Comparison of ENCODE assay signal across 7 cellular contexts in genomic region chr16:3059723-3060242, GRCh38. TPM values are rescaled to one million over a fixed set of nuclear protein-coding genes. Genes with fewer than 3 reads are reported as not detected.
DNase-seq lines count a peak whose midpoint lies in the region; ATAC-seq lines count a peak whose summit lies in the region.

No MANE protein-coding gene starts in this region.

- H3K9me3 ChIP-seq in iPS-20b (ENCODE audit: insufficient read depth, low read depth, low read length) (no peaks in the 10 kb centered on the region), stomach smooth muscle (ENCODE audit: control insufficient read depth in 2 of 2, low read length in 2 of 2) (no peaks in the 10 kb centered on the region)

- H3K27me3 ChIP-seq in iPS-20b (ENCODE audit: insufficient read depth, low read length) (peaks cover 27% of the 10 kb centered on the region), stomach smooth muscle (ENCODE audit: control insufficient read depth in 1 of 2, insufficient read depth in 2 of 2, low read length in 2 of 2) (peaks cover 0 to 7% of the 10 kb centered on the region in 2 donors)

- H3K4me1 ChIP-seq in iPS-20b (ENCODE audit: insufficient read depth, low read length) (0 out of 2 replicates have a peak, but pooled peaks cover 4% of the 10 kb centered on the region), stomach smooth muscle (ENCODE audit: control insufficient read depth, insufficient read depth, low read length) (peaks cover 19% of the 10 kb centered on the region)

- H3K27ac Mint-ChIP-seq in activated T-helper 1 cell treated with anti-CD3 and anti-CD28 coated beads, Interleukin-12 subunit alpha, Interleukin-12 subunit beta, Interleukin-2, Interleukin-4 antibody, amounts not matched to agents 30 ng/mL and 10 ng/mL and 1 ng/mL, durations not matched to agents 14 hours and 24 hours and 36 hours, result peak overlapping the region; percentile 93

- peaks cover 7% of the 10 kb centered on the region for H3K9me3 Mint-ChIP-seq in activated T-helper 1 cell treated with anti-CD3 and anti-CD28 coated beads, Interleukin-12 subunit alpha, Interleukin-12 subunit beta, Interleukin-2, Interleukin-4 antibody, amounts not matched to agents 30 ng/mL and 10 ng/mL and 1 ng/mL, durations not matched to agents 14 hours and 24 hours and 36 hours

- H3K4me3 ChIP-seq in iPS-20b (ENCODE audit: low read length), result peak overlapping the region; percentile 61; the same call in 1 of the 2 replicates
- H3K4me3 ChIP-seq in stomach smooth muscle (ENCODE audit: low read length in 2 of 2), result peak overlapping the region; percentile 75 to 78

- H3K36me3 ChIP-seq in iPS-20b (ENCODE audit: insufficient read depth, low read depth, low read length) (no peaks in the 10 kb centered on the region), stomach smooth muscle (ENCODE audit: control insufficient read depth in 2 of 2, insufficient read depth in 2 of 2, low read length in 2 of 2) (no peaks in the 10 kb centered on the region)

- H3K27ac ChIP-seq in iPS-20b (ENCODE audit: low read length) (peak overlapping the region; percentile 49), stomach smooth muscle (ENCODE audit: low read length) (peak overlapping the region; percentile 41)

- peak overlapping the region; percentile 51; the same call in 1 of the 2 replicates for H3K9ac ChIP-seq in iPS-20b (ENCODE audit: low read depth, low read length)
- peak overlapping the region; percentile 60 to 72 for H3K9ac ChIP-seq in stomach smooth muscle (ENCODE audit: low read length in 2 of 2)

- intact Hi-C loops in activated T-helper 1 cell treated with anti-CD3 and anti-CD28 coated beads, Interleukin-12 subunit alpha, Interleukin-12 subunit beta, Interleukin-2, Interleukin-4 antibody, amounts not matched to agents 30 ng/mL and 10 ng/mL and 1 ng/mL, durations not matched to agents 14 hours and 24 hours and 36 hours (cut with micrococcal nuclease), result loop anchor here (1.0 to 2.0 kb wide), 7 partner anchors 15 to 107 kb away; no protein-coding TSS in a partner anchor

- peaks cover 2% of the 10 kb centered on the region for H3K27me3 Mint-ChIP-seq in activated T-helper 1 cell treated with anti-CD3 and anti-CD28 coated beads, Interleukin-12 subunit alpha, Interleukin-12 subunit beta, Interleukin-2, Interleukin-4 antibody, amounts not matched to agents 30 ng/mL and 10 ng/mL and 1 ng/mL, durations not matched to agents 14 hours and 24 hours and 36 hours (ENCODE audit: insufficient read depth)

- peaks cover 58% of the 10 kb centered on the region for H3K4me1 Mint-ChIP-seq in activated T-helper 1 cell treated with anti-CD3 and anti-CD28 coated beads, Interleukin-12 subunit alpha, Interleukin-12 subunit beta, Interleukin-2, Interleukin-4 antibody, amounts not matched to agents 30 ng/mL and 10 ng/mL and 1 ng/mL, durations not matched to agents 14 hours and 24 hours and 36 hours (ENCODE audit: low read depth)

- ATAC-seq in HG02840 (IDR thresholded peaks at IDR 0.05; ENCODE audit: low FRiP score, unreplicated experiment) (peak; percentile 8), GM21619 (IDR thresholded peaks at IDR 0.05; ENCODE audit: unreplicated experiment) (no peak), GM21529 (IDR thresholded peaks at IDR 0.05; ENCODE audit: unreplicated experiment) (no peak)

- H3K36me3 Mint-ChIP-seq in activated T-helper 1 cell treated with anti-CD3 and anti-CD28 coated beads, Interleukin-12 subunit alpha, Interleukin-12 subunit beta, Interleukin-2, Interleukin-4 antibody, amounts not matched to agents 30 ng/mL and 10 ng/mL and 1 ng/mL, durations not matched to agents 14 hours and 24 hours and 36 hours (ENCODE audit: low read depth), result peaks cover 24% of the 10 kb centered on the region

- DNase-seq in activated T-helper 1 cell treated with anti-CD3 and anti-CD28 coated beads, Interleukin-12 subunit alpha, Interleukin-12 subunit beta, Interleukin-2, Interleukin-4 antibody, amounts not matched to agents 30 ng/mL and 10 ng/mL and 1 ng/mL, durations not matched to agents 14 hours and 24 hours and 36 hours (ENCODE audit: low spot score), result no peak
- DNase-seq in ureter (ENCODE audit: low spot score), result no peak

- H3K4me3 Mint-ChIP-seq in activated T-helper 1 cell treated with anti-CD3 and anti-CD28 coated beads, Interleukin-12 subunit alpha, Interleukin-12 subunit beta, Interleukin-2, Interleukin-4 antibody, amounts not matched to agents 30 ng/mL and 10 ng/mL and 1 ng/mL, durations not matched to agents 14 hours and 24 hours and 36 hours, result peak overlapping the region; percentile 89

RNA-seq across cellular contexts. Expression of gene IL32, which starts 5.7 kb away (rescaled TPM):
- 993 TPM in 2 replicates for total RNA-seq in activated T-helper 1 cell treated with anti-CD3 and anti-CD28 coated beads, Interleukin-12 subunit alpha, Interleukin-12 subunit beta, Interleukin-2, Interleukin-4 antibody, amounts not matched to agents 30 ng/mL and 10 ng/mL and 1 ng/mL, durations not matched to agents 14 hours and 24 hours and 36 hours
- 13.7 TPM for total RNA-seq in ureter

RNA-seq across cellular contexts. Expression of gene MMP25, which starts 13.4 kb away (rescaled TPM):
- total RNA-seq in activated T-helper 1 cell treated with anti-CD3 and anti-CD28 coated beads, Interleukin-12 subunit alpha, Interleukin-12 subunit beta, Interleukin-2, Interleukin-4 antibody, amounts not matched to agents 30 ng/mL and 10 ng/mL and 1 ng/mL, durations not matched to agents 14 hours and 24 hours and 36 hours, result 11.9 and 12.8 TPM in 2 replicates
- 0.78 TPM for total RNA-seq in ureter

RNA-seq across cellular contexts. Expression of gene BICDL2, which starts 23.0 kb away (rescaled TPM):
- total RNA-seq in activated T-helper 1 cell treated with anti-CD3 and anti-CD28 coated beads, Interleukin-12 subunit alpha, Interleukin-12 subunit beta, Interleukin-2, Interleukin-4 antibody, amounts not matched to agents 30 ng/mL and 10 ng/mL and 1 ng/mL, durations not matched to agents 14 hours and 24 hours and 36 hours, result 0.20 TPM in 1 of 2 replicates, not detected in the other
- total RNA-seq in ureter, result 94.3 TPM

RNA-seq across cellular contexts. Expression of gene THOC6, which starts 35.9 kb away (rescaled TPM):
- total RNA-seq in activated T-helper 1 cell treated with anti-CD3 and anti-CD28 coated beads, Interleukin-12 subunit alpha, Interleukin-12 subunit beta, Interleukin-2, Interleukin-4 antibody, amounts not matched to agents 30 ng/mL and 10 ng/mL and 1 ng/mL, durations not matched to agents 14 hours and 24 hours and 36 hours, result 48.3 and 49.0 TPM in 2 replicates
- 29.8 TPM for total RNA-seq in ureter

RNA-seq across cellular contexts. Expression of gene HCFC1R1, which starts 36.0 kb away (rescaled TPM):
- total RNA-seq in activated T-helper 1 cell treated with anti-CD3 and anti-CD28 coated beads, Interleukin-12 subunit alpha, Interleukin-12 subunit beta, Interleukin-2, Interleukin-4 antibody, amounts not matched to agents 30 ng/mL and 10 ng/mL and 1 ng/mL, durations not matched to agents 14 hours and 24 hours and 36 hours, result 30.0 and 30.9 TPM in 2 replicates
- total RNA-seq in ureter, result 46.3 TPM

Comparison
In these comparisons a context has a peak if more than half of its experiments do, and no peak if none do; other contexts are left out.
1. RNA of gene IL32, which starts 5.7 kb away (total RNA-seq): 993 TPM in activated T-helper 1 cell treated with anti-CD3 and anti-CD28 coated beads, Interleukin-12 subunit alpha, Interleukin-12 subunit beta, Interleukin-2, Interleukin-4 antibody, amounts not matched to agents 30 ng/mL and 10 ng/mL and 1 ng/mL, durations not matched to agents 14 hours and 24 hours and 36 hours; 13.7 TPM in ureter (single experiment); every median in the first group is over 10 times any median in the second.
2. RNA of gene BICDL2, which starts 23.0 kb away (total RNA-seq): 94.3 TPM in ureter (single experiment); 0.20 TPM in activated T-helper 1 cell treated with anti-CD3 and anti-CD28 coated beads, Interleukin-12 subunit alpha, Interleukin-12 subunit beta, Interleukin-2, Interleukin-4 antibody, amounts not matched to agents 30 ng/mL and 10 ng/mL and 1 ng/mL, durations not matched to agents 14 hours and 24 hours and 36 hours; every median in the first group is over 10 times any median in the second.